9 cellular contexts compared by ENCODE assay signal in the genomic region with DNA sequence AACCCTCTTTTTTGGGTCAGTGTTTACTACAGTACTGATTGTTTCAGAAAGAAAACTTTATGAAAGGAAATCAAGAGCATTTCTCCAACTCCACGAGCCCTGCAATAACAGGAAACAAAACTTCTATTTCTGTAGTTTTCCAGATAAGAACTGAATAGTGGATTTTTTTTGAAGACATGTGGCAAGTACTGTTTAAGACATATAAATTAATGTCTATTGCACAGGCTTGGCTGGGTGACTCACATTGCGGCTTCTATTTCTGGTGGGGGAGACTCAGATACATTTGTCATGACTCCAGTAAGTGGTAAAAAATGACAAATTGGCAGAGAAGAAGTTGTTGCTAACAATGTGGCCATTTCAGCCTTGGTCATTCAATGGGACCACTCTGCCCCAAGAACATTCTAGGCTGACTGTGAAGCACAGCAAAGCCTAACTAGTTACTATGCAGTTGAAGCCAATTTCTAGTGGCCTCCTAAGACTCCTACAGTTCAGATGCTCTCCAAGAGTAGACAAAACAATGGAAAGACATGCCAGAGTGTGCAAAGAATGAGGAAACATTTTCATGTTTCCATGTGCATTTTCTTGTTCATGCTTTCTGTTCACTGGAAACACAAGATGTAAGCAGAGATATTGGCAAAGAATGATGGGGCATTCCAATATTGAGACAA.
A peak's percentile ranks its signal among the peaks of the same experiment; 100 is the strongest.
DNase-seq lines count a peak whose midpoint lies in the region; ATAC-seq, FAIRE-seq and TF ChIP-seq lines count a peak whose summit lies in the region.
"Had no signal": no experiment of that assay in that cellular context is flagged by ENCODE, and none has a peak within 500 bp of the region (broad histone marks: within the 10 kb centered on the region; RNA-seq: fewer than 3 reads in every experiment).

No MANE protein-coding gene starts in this region.

- H3K27me3 Mint-ChIP-seq in activated T-cell treated with anti-CD3 and anti-CD28 coated beads, Interleukin-2, amount 50 U/mL, for 72 hours (ENCODE audit: low read depth): peaks cover 11% of the 10 kb centered on the region

- no peaks in the 10 kb centered on the region for H3K36me3 ChIP-seq in ACC112 (ENCODE audit: insufficient read depth, low read length)

- H3K27ac Mint-ChIP-seq in activated T-cell treated with anti-CD3 and anti-CD28 coated beads, Interleukin-2, amount 50 U/mL, for 72 hours: no peak overlapping the region

- H3K4me1 ChIP-seq in ACC112 (ENCODE audit: control insufficient read depth, insufficient read depth, low read length, unreplicated experiment): peaks cover 23% of the 10 kb centered on the region

- H3K4me3 ChIP-seq in ACC112 (ENCODE audit: low read depth, low read length): peak overlapping the region; percentile 43

- H3K9me3 Mint-ChIP-seq in activated T-cell treated with anti-CD3 and anti-CD28 coated beads, Interleukin-2, amount 50 U/mL, for 72 hours: no peaks in the 10 kb centered on the region

- DNase-seq in H54 (ENCODE audit: insufficient read length, low spot score) (peak; percentile 22), iris pigment epithelial cell (ENCODE audit: low read depth) (peak; percentile 83), NCI-H82 treated with DMSO at 0.1 percent for 48 hours (lab: John Stamatoyannopoulos, UW; ENCODE audit: unreplicated experiment) (no peak), T1000 (lab: John Stamatoyannopoulos, UW) (no peak), erythroblast (lab: John Stamatoyannopoulos, UW) (no peak)
- DNase-seq in activated T-cell treated with anti-CD3 and anti-CD28 coated beads, Interleukin-2, amount 50 U/mL, for 72 hours: peak; percentile 9

- H3K79me2 ChIP-seq in ACC112 (ENCODE audit: control insufficient read depth, insufficient read depth, low read length, unreplicated experiment): no peaks in the 10 kb centered on the region

- ATAC-seq in activated T-cell treated with anti-CD3 and anti-CD28 coated beads, Interleukin-2, amount 50 U/mL, for 72 hours (replicated peaks in 1 of 2): peak; percentile 68 to 85
- no peak for ATAC-seq in HG02840 (IDR thresholded peaks at IDR 0.05; ENCODE audit: low FRiP score, unreplicated experiment)

- FAIRE-seq in H54 (lab: Jason Lieb, UNC): peak; percentile 92
- FAIRE-seq: islet of Langerhans had no signal

- H3K27me3 ChIP-seq in ACC112 (ENCODE audit: insufficient read depth, low read length): no peaks in the 10 kb centered on the region

- peaks cover 26% of the 10 kb centered on the region for H3K4me1 Mint-ChIP-seq in activated T-cell treated with anti-CD3 and anti-CD28 coated beads, Interleukin-2, amount 50 U/mL, for 72 hours (ENCODE audit: low read depth)

- peak overlapping the region; percentile 82 for H3K27ac ChIP-seq in ACC112 (ENCODE audit: low read depth, low read length)

- H3K36me3 Mint-ChIP-seq in activated T-cell treated with anti-CD3 and anti-CD28 coated beads, Interleukin-2, amount 50 U/mL, for 72 hours (ENCODE audit: insufficient read depth in 2 of 2): no peaks in the 10 kb centered on the region

- peak overlapping the region in 1 of 2 donors; percentile 42 for H3K4me3 Mint-ChIP-seq in activated T-cell treated with anti-CD3 and anti-CD28 coated beads, Interleukin-2, amount 50 U/mL, for 72 hours

- H2AFZ ChIP-seq in ACC112 (ENCODE audit: low read length, unreplicated experiment): peak overlapping the region; percentile 63

- TF ChIP-seq POLR2A in H54 (IDR thresholded peaks at IDR 0.05; ENCODE audit: low read depth, low read length) (no peak), erythroblast (IDR thresholded peaks at IDR 0.05; ENCODE audit: low read length) (no peak)

Comparison
In these comparisons a context has a peak if more than half of its experiments do, and no peak if none do; other contexts are left out.
1. DNase-seq: peak in H54 (single experiment), activated T-cell treated with anti-CD3 and anti-CD28 coated beads, Interleukin-2, amount 50 U/mL, for 72 hours (2 of 2) and iris pigment epithelial cell (single experiment); none in NCI-H82 treated with DMSO at 0.1 percent for 48 hours (single experiment), T1000 (single experiment) and erythroblast (0 of 2).